Comparison of ENCODE assay signal across 21 cellular contexts in the genomic region with DNA sequence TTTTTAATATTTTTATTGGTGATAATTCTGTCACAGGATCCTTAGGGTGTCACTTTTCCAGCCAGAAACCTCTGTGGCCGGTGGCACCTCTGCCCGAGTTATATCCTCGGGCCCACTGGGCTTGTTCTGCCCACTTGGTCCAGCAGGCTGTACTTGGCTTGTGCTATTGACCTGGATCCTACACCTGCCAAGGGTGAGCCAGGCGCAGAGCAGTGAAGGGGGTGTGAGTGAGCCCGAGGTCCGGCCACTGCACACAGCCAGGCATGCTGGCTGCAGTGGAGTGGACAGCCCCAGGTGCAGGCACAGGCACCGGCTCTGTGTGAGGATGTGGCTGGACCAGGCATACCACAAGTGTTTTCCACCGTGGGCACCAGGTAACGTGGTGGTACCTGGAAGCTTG. TPM values are rescaled to one million over a fixed set of nuclear protein-coding genes. Genes with fewer than 3 reads are reported as not detected.
A peak's percentile ranks its signal among the peaks of the same experiment; 100 is the strongest.
DNase-seq lines count a peak whose midpoint lies in the region; ATAC-seq, FAIRE-seq and TF ChIP-seq lines count a peak whose summit lies in the region.
"Had no signal": no experiment of that assay in that cellular context is flagged by ENCODE, and none has a peak within 500 bp of the region (broad histone marks: within the 10 kb centered on the region; RNA-seq: fewer than 3 reads in every experiment).

No MANE protein-coding gene starts in this region.

- H4K8ac ChIP-seq in mesenchymal stem cell (ENCODE audit: low read length), result no peak overlapping the region

- no TSS peak for BruUV-seq in HepG2 (replicated peaks; lab: Mats Ljungman, UMichigan)
- BruUV-seq in PC-3 (replicated peaks; lab: Mats Ljungman, UMichigan), result no TSS peak

- no peaks in the 10 kb centered on the region for H4K20me1 ChIP-seq in HepG2 (ENCODE audit: insufficient read depth, low read length)
- H4K20me1 ChIP-seq in PC-3 (ENCODE audit: low read length), result no peaks in the 10 kb centered on the region
- H4K20me1 ChIP-seq: BLaER1 treated with 17β-estradiol and CSF1 and Interleukin-3, amounts not matched to agents 10 nM and 100 nM had no signal

- peaks cover 8% of the 10 kb centered on the region for H3K79me1 ChIP-seq in mesenchymal stem cell (replicated peaks; ENCODE audit: low read length, poor library complexity, severe bottlenecking)

- H3K36me3 ChIP-seq in HepG2 (replicated peaks in 1 of 2; ENCODE audit: control insufficient read depth in 1 of 2, insufficient read depth in 2 of 2, low read length in 2 of 2), result peaks cover 7 to 32% of the 10 kb centered on the region in 2 experiments; a peak in 4 of 5 replicates
- H3K36me3 ChIP-seq in right lobe of liver, result peaks cover 0 to 8% (median 0%) of the 10 kb centered on the region in 4 donors
- peaks cover 25 to 37% of the 10 kb centered on the region in 2 experiments for H3K36me3 ChIP-seq in mesenchymal stem cell (ENCODE audit: control insufficient read depth in 1 of 2, insufficient read depth in 2 of 2, low read depth in 1 of 2, low read length in 2 of 2)
- H3K36me3 ChIP-seq in spleen, result peaks cover 0 to 70% (median 28%) of the 10 kb centered on the region in 6 donors
- H3K36me3 ChIP-seq in PC-3 (ENCODE audit: low read depth, low read length), result peaks cover 22% of the 10 kb centered on the region; the same call in 1 of the 2 replicates

- H3K9me2 ChIP-seq in PC-3 (replicated peaks; ENCODE audit: low read length), result no peaks in the 10 kb centered on the region

- H3K27me3 ChIP-seq in HepG2 (ENCODE audit: control insufficient read depth in 1 of 2, insufficient read depth in 2 of 2, low read length in 2 of 2), result no peaks in the 10 kb centered on the region
- H3K27me3 ChIP-seq in right lobe of liver, result no peaks in the 10 kb centered on the region
- H3K27me3 ChIP-seq in mesenchymal stem cell (ENCODE audit: control insufficient read depth in 1 of 2, insufficient read depth in 1 of 2, low read length in 2 of 2), result no peaks in the 10 kb centered on the region
- no peaks in the 10 kb centered on the region for H3K27me3 ChIP-seq in spleen (replicated peaks in 1 of 7)
- H3K27me3 ChIP-seq in PC-3 (ENCODE audit: low read length), result no peaks in the 10 kb centered on the region
- H3K27me3 ChIP-seq: BE2C; BLaER1 treated with 17β-estradiol and CSF1 and Interleukin-3, amounts not matched to agents 10 nM and 100 nM had no signal

- H3F3A ChIP-seq in PC-3 (ENCODE audit: low read length, unreplicated experiment), result no peaks in the 10 kb centered on the region

- no peak overlapping the region for H2BK15ac ChIP-seq in mesenchymal stem cell (ENCODE audit: low read depth, poor library complexity, severe bottlenecking)

- no peak overlapping the region for H2AK5ac ChIP-seq in mesenchymal stem cell (ENCODE audit: low read length, severe bottlenecking)

- H2BK12ac ChIP-seq in mesenchymal stem cell (ENCODE audit: low read length in 2 of 2), result no peak overlapping the region

- H2BK120ac ChIP-seq in mesenchymal stem cell (ENCODE audit: low read depth, low read length), result no peak overlapping the region

- H3K4me3 ChIP-seq in HepG2 (replicated peaks in 1 of 3; ENCODE audit: insufficient read depth in 1 of 3, low read depth in 2 of 3, low read length in 3 of 3) (no peak overlapping the region), right lobe of liver (no peak overlapping the region), mesenchymal stem cell (ENCODE audit: insufficient read depth in 1 of 2, low read depth in 1 of 2, low read length in 2 of 2) (no peak overlapping the region), spleen (no peak overlapping the region), PC-3 (ENCODE audit: low read length) (no peak overlapping the region)
- H3K4me3 ChIP-seq: A549; BLaER1 treated with 17β-estradiol and CSF1 and Interleukin-3, amounts not matched to agents 10 nM and 100 nM; GM23338 had no signal

- H3K79me2 ChIP-seq in HepG2 (ENCODE audit: insufficient read depth, low read length) (no peaks in the 10 kb centered on the region), PC-3 (ENCODE audit: low read length) (no peaks in the 10 kb centered on the region)

- H2AFZ ChIP-seq in HepG2 (ENCODE audit: low read length) (no peak overlapping the region), mesenchymal stem cell (ENCODE audit: low read depth, low read length) (no peak overlapping the region), PC-3 (ENCODE audit: low read length) (no peak overlapping the region)
- H2AFZ ChIP-seq: GM23338 had no signal

- peak overlapping the region; percentile 6 for H4K91ac ChIP-seq in mesenchymal stem cell (ENCODE audit: low read length)

- no peak overlapping the region for H3K14ac ChIP-seq in mesenchymal stem cell (ENCODE audit: low read length in 2 of 2)

- H3K4me1 ChIP-seq in HepG2 (ENCODE audit: insufficient read depth, low read length) (peaks cover 56% of the 10 kb centered on the region), right lobe of liver (no peaks in the 10 kb centered on the region), mesenchymal stem cell (ENCODE audit: control insufficient read depth, insufficient read depth, low read depth, low read length) (no peaks in the 10 kb centered on the region), spleen (no peaks in the 10 kb centered on the region), PC-3 (ENCODE audit: insufficient read depth, low read length) (no peaks in the 10 kb centered on the region)
- H3K4me1 ChIP-seq: A549; BE2C; BLaER1 treated with 17β-estradiol and CSF1 and Interleukin-3, amounts not matched to agents 10 nM and 100 nM; Caco-2 had no signal

- CTCF ChIA-PET in HepG2 (lab: Yijun Ruan, JAX; ENCODE audit: low intra/inter-chr PET ratio, low total read pairs), result no interaction called here
- CTCF ChIA-PET in PC-3 (lab: Charles Lee), result no interaction called here

- no peak overlapping the region for H3K18ac ChIP-seq in mesenchymal stem cell (ENCODE audit: low read depth in 1 of 2, low read length in 2 of 2)

- H3K27ac ChIP-seq in HepG2 (ENCODE audit: extremely low read length, insufficient read depth, low read length), result peak overlapping the region; percentile 75
- H3K27ac ChIP-seq in right lobe of liver, result no peak overlapping the region
- no peak overlapping the region for H3K27ac ChIP-seq in mesenchymal stem cell (ENCODE audit: low read length, poor library complexity, severe bottlenecking)
- no peak overlapping the region for H3K27ac ChIP-seq in spleen
- no peak overlapping the region for H3K27ac ChIP-seq in PC-3 (ENCODE audit: low read length)
- H3K27ac ChIP-seq: A549; BLaER1 treated with 17β-estradiol and CSF1 and Interleukin-3, amounts not matched to agents 10 nM and 100 nM had no signal

- no peak overlapping the region for H3K4me2 ChIP-seq in HepG2 (ENCODE audit: low read depth, low read length)
- H3K4me2 ChIP-seq in mesenchymal stem cell (ENCODE audit: low read length, poor library complexity, severe bottlenecking), result no peak overlapping the region
- H3K4me2 ChIP-seq in PC-3 (ENCODE audit: low read length), result no peak overlapping the region
- H3K4me2 ChIP-seq: A549; BLaER1 treated with 17β-estradiol and CSF1 and Interleukin-3, amounts not matched to agents 10 nM and 100 nM; GM23338 had no signal

- intact Hi-C loops in HepG2 (cut with micrococcal nuclease; ENCODE audit: unreplicated experiment), result no loop called here
- intact Hi-C loops in right lobe of liver (cut with DNase I), result no loop called here
- intact Hi-C loops in spleen (cut with DNase I; ENCODE audit: low total_unique reads), result no loop called here
- intact Hi-C loops in PC-3 (cut with micrococcal nuclease), result no loop called here

- FAIRE-seq in HepG2 (lab: Jason Lieb, UNC), result no peak
- FAIRE-seq: A549, GM12892 had no signal

- no peak for TF ChIP-seq RAD21 in HepG2 (CRISPR knock-in tag; IDR thresholded peaks at IDR 0.05)

- POLR2A ChIA-PET in HepG2 (lab: Yijun Ruan, JAX), result no interaction called here
- POLR2A ChIA-PET in PC-3 (lab: Charles Lee; ENCODE audit: unreplicated experiment), result no interaction called here

- WGBS in HepG2 (ENCODE audit: low lambda C conversion rate), result 97% methylated on average over 9 of the region's 9 CpGs
- WGBS in right lobe of liver (ENCODE audit: insufficient coverage, low coverage, low lambda C conversion rate, missing lambda C conversion rate), result 100% methylated on average over 4 of the region's 9 CpGs
- 96% methylated on average over 9 of the region's 9 CpGs for WGBS in mesenchymal stem cell
- WGBS in spleen, 5 donors, result 96 to 99% (median 98%) methylated on average over 5 to 9 of the region's 9 CpGs

- H3K9ac ChIP-seq in HepG2 (ENCODE audit: insufficient read depth, low read depth, low read length), result 0 out of 2 replicates have a peak overlapping the region, but pooled peaks have one; percentile 19
- no peak overlapping the region for H3K9ac ChIP-seq in mesenchymal stem cell (ENCODE audit: low read length)
- H3K9ac ChIP-seq in PC-3 (ENCODE audit: low read length), result no peak overlapping the region
- H3K9ac ChIP-seq: BLaER1 treated with 17β-estradiol and CSF1 and Interleukin-3, amounts not matched to agents 10 nM and 100 nM had no signal

- peak; percentile 42 for ATAC-seq in HepG2
- ATAC-seq in right lobe of liver, result no peak
- no peak for ATAC-seq in PC-3
- no peak for ATAC-seq in GM19397 (IDR thresholded peaks at IDR 0.05; ENCODE audit: unreplicated experiment)
- ATAC-seq: A549; CD8-positive, alpha-beta T cell; GM23338; HCT116 had no signal

- TF ChIP-seq CTCF in HepG2 (CRISPR knock-in tag; IDR thresholded peaks at IDR 0.05), result no peak
- TF ChIP-seq CTCF in right lobe of liver (IDR thresholded peaks at IDR 0.05), result no peak
- no peak for TF ChIP-seq CTCF in spleen (IDR thresholded peaks at IDR 0.05 in 8 of 11, conservative IDR thresholded peaks at IDR 0.05 in 3 of 11)
- TF ChIP-seq CTCF in PC-3 (conservative IDR thresholded peaks at IDR 0.05; ENCODE audit: low read depth, low read length), result no peak

- no peak for TF ChIP-seq POLR2A in HepG2 (IDR thresholded peaks at IDR 0.05; ENCODE audit: insufficient read depth in 1 of 2, low read depth in 2 of 2, low read length in 2 of 2)
- no peak for TF ChIP-seq POLR2A in right lobe of liver (IDR thresholded peaks at IDR 0.05)
- no peak for TF ChIP-seq POLR2A in spleen (IDR thresholded peaks at IDR 0.05)

- TF ChIP-seq EP300 in HepG2 (IDR thresholded peaks at IDR 0.05; ENCODE audit: low read depth in 2 of 2, low read length in 2 of 2) (no peak), HepG2 (CRISPR knock-in tag; IDR thresholded peaks at IDR 0.05; ENCODE audit: borderline replicate concordance) (no peak)

- H2BK5ac ChIP-seq in mesenchymal stem cell (ENCODE audit: low read depth, low read length, poor library complexity, severe bottlenecking), result no peak overlapping the region

- in situ Hi-C loops in HepG2 (cut with HindIII; ENCODE audit: extremely low pct_ligation_motif_present, low pct_unique_long_range_greater_than_20kb), result no loop called here

- no peak overlapping the region for H3K23ac ChIP-seq in mesenchymal stem cell (ENCODE audit: low read length in 2 of 2)

- H3K9me3 ChIP-seq in HepG2 (ENCODE audit: low read length), result peaks cover 15% of the 10 kb centered on the region
- no peaks in the 10 kb centered on the region for H3K9me3 ChIP-seq in right lobe of liver
- peaks cover 8% of the 10 kb centered on the region for H3K9me3 ChIP-seq in mesenchymal stem cell (ENCODE audit: control insufficient read depth, low read length)
- peaks cover 0 to 33% (median 10%) of the 10 kb centered on the region in 8 donors for H3K9me3 ChIP-seq in spleen
- H3K9me3 ChIP-seq in PC-3 (ENCODE audit: low read length), result no peaks in the 10 kb centered on the region
- H3K9me3 ChIP-seq: BE2C had no signal

- H3K4ac ChIP-seq in mesenchymal stem cell (ENCODE audit: low read depth in 1 of 2, low read length in 2 of 2), result no peak overlapping the region

- no peak for DNase-seq in HepG2 (ENCODE audit: low spot score)
- DNase-seq in right lobe of liver, result no peak
- DNase-seq in mesenchymal stem cell, result no peak
- peak; percentile 67 for DNase-seq in spleen
- DNase-seq in PC-3, result no peak
- DNase-seq in CD1c-positive myeloid dendritic cell (ENCODE audit: extremely low spot score), result no peak
- DNase-seq: 8988T; ACHN; AML-193; BE2C; Caco-2; CD8-positive, alpha-beta T cell; DMS153; DND-41; H9 had no signal

RNA-seq across cellular contexts. Expression of a gene that starts 54.7 kb away (rescaled TPM):
- total RNA-seq in HepG2 (2016; rRNA removed; fragmentation: Illumina TruSeq; extraction: Trizol), result 8.3 and 10.6 TPM in 2 replicates
- 2.7 and 3.7 TPM in 2 replicates for total RNA-seq in HepG2 (2016; cell fraction: cytosol; rRNA removed; fragmentation: Illumina TruSeq; extraction: Trizol; ENCODE audit: low read depth)
- total RNA-seq in HepG2 (2016; cell fraction: insoluble cytoplasmic fraction; rRNA removed; fragmentation: Illumina TruSeq; extraction: Trizol), result 9.4 and 10.9 TPM in 2 replicates
- total RNA-seq in HepG2 (2016; cell fraction: membrane; rRNA removed; fragmentation: Illumina TruSeq; extraction: Trizol), result 3.9 and 5.7 TPM in 2 replicates
- 6.4 and 8.3 TPM in 2 replicates for total RNA-seq in HepG2 (2016; cell fraction: nucleus; rRNA removed; fragmentation: Illumina TruSeq; extraction: Trizol)
- polyA plus RNA-seq in HepG2 (2011; rRNA removed), result 4.5 and 4.8 TPM in 2 replicates
- 3.8 and 3.9 TPM in 2 replicates for polyA plus RNA-seq in HepG2 (2011; cell fraction: cytosol; rRNA removed)
- polyA plus RNA-seq in HepG2 (2011; cell fraction: nucleus; rRNA removed), result 2.5 and 3.9 TPM in 2 replicates
- 4.0 and 5.9 TPM in 2 replicates for polyA plus RNA-seq in HepG2 (2012)
- 1.6 and 2.1 TPM in 2 replicates for polyA plus RNA-seq in HepG2 (2016; cell fraction: cytosol; fragmentation: Illumina TruSeq; extraction: Trizol; ENCODE audit: low read depth)
- 13.8 and 15.6 TPM in 2 replicates for polyA plus RNA-seq in HepG2 (2016; cell fraction: insoluble cytoplasmic fraction; fragmentation: Illumina TruSeq; extraction: Trizol; ENCODE audit: low read depth)
- polyA plus RNA-seq in HepG2 (2016; cell fraction: membrane; fragmentation: Illumina TruSeq; extraction: Trizol; ENCODE audit: low read depth), result 2.3 and 3.2 TPM in 2 replicates
- polyA plus RNA-seq in HepG2 (2016; cell fraction: nucleus; fragmentation: Illumina TruSeq; extraction: Trizol; ENCODE audit: insufficient read depth, low read depth), result 9.6 and 10.3 TPM in 2 replicates
- 3.1 and 3.8 TPM in 2 replicates for polyA minus RNA-seq in HepG2 (2011; rRNA and poly(A)+ RNA removed; ENCODE audit: low replicate concordance)
- 1.4 and 1.6 TPM in 2 replicates for polyA minus RNA-seq in HepG2 (2011; cell fraction: cytosol; rRNA and poly(A)+ RNA removed)
- polyA minus RNA-seq in HepG2 (2011; cell fraction: nucleus; rRNA and poly(A)+ RNA removed), result 9.7 TPM in 2 replicates
- 10 to 100 TPM in 5 of 6 experiments, 1 to 10 TPM in 1; 8.0 to 20.5 (median 17.1) TPM for total RNA-seq in right lobe of liver
- 6.2 TPM for polyA plus RNA-seq in mesenchymal stem cell (2013, experiment 1 of 2)
- 5.9 TPM for polyA plus RNA-seq in mesenchymal stem cell (2013, experiment 2 of 2)
- total RNA-seq in spleen, result 1 to 10 TPM; 1.4 to 9.1 (median 4.7) TPM
- polyA plus RNA-seq in spleen, result 10 to 100 TPM in 2 of 3 donors, 1 to 10 TPM in 1; 5.5 to 12.5 (median 10.1) TPM
- 6.9 and 7.5 TPM in 2 replicates for total RNA-seq in PC-3 (2014; rRNA removed)
